In the genomic region with DNA sequence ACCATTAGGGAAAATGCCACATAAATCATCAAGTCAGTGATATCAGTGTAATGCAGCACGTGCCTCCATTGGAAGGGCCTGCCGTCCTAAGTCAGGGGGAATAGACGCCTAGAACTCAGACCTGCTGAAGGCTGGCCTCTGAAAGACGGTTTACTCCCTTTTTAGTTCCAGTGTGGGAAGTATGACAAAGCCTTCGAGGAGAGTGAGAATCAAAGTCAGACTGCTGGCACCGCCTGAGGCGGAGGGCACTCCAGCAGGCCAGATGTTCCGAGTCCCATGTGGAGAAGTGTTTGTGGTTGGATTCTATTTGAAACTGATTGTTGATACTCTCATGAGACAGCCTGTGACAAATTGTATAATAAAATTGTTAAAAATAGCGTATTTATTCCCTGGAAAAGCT, we compare ENCODE assay signal across 10 cellular contexts.
DNase-seq lines count a peak whose midpoint lies in the region; ATAC-seq and TF ChIP-seq lines count a peak whose summit lies in the region.
"Had no signal": no experiment of that assay in that cellular context is flagged by ENCODE, and none has a peak within 500 bp of the region (broad histone marks: within the 10 kb centered on the region; RNA-seq: fewer than 3 reads in every experiment).

No MANE protein-coding gene starts in this region.

- ATAC-seq in HG03432 (IDR thresholded peaks at IDR 0.05; ENCODE audit: unreplicated experiment) (no peak), left colon (no peak)
- ATAC-seq: activated CD8-positive, alpha-beta T cell treated with anti-CD3 and anti-CD28 coated beads for 36 hours had no signal

- H3K9me3 ChIP-seq in OCI-LY7 (ENCODE audit: low read length) = no peaks in the 10 kb centered on the region

- intact Hi-C loops in left colon (cut with DNase I, micrococcal nuclease) (no loop called here), OCI-LY7 (cut with micrococcal nuclease; ENCODE audit: unreplicated experiment) (no loop called here)

- H3K36me3 ChIP-seq in OCI-LY7 (ENCODE audit: insufficient read depth, low read length) = no peaks in the 10 kb centered on the region

- no peaks in the 10 kb centered on the region for H4K20me1 ChIP-seq in OCI-LY7 (ENCODE audit: insufficient read depth, low read length)

- in situ Hi-C loops in KBM-7 (cut with MboI; ENCODE audit: low pct_unique_long_range_greater_than_20kb, low sequenced_read_pairs) = no loop called here

- no TSS peak for BruUV-seq in OCI-LY7 (replicated peaks; lab: Mats Ljungman, UMichigan)

- H3K4me2 ChIP-seq in OCI-LY7 (ENCODE audit: low read length) = no peak overlapping the region

- no peaks in the 10 kb centered on the region for H3K9me2 ChIP-seq in OCI-LY7 (ENCODE audit: insufficient read depth, low read length)

- TF ChIP-seq CTCF in foreskin fibroblast (IDR thresholded peaks at IDR 0.05; ENCODE audit: low read depth, low read length) (no peak), OCI-LY7 (conservative IDR thresholded peaks at IDR 0.05; ENCODE audit: low read length) (no peak)

- DNase-seq in EL (peak; percentile 68), NCI-H2227 (lab: John Stamatoyannopoulos, UW; ENCODE audit: unreplicated experiment) (peak; percentile 56), foreskin fibroblast (peak; percentile 90 to 95), skeletal muscle cell (ENCODE audit: low read depth) (peak; percentile 9), KBM-7 (no peak), left colon (no peak), OCI-LY7 (ENCODE audit: low spot score) (no peak)
- DNase-seq: activated CD8-positive, alpha-beta T cell treated with anti-CD3 and anti-CD28 coated beads for 36 hours had no signal

- CTCF ChIA-PET in OCI-LY7 (lab: Charles Lee; ENCODE audit: unreplicated experiment) = no interaction called here

- no peak overlapping the region for H3K27ac ChIP-seq in OCI-LY7 (ENCODE audit: low read depth, low read length, poor library complexity, severe bottlenecking)
- H3K27ac ChIP-seq: HL-60 had no signal

- no peak overlapping the region for H2AFZ ChIP-seq in OCI-LY7 (ENCODE audit: low read length)

- POLR2A ChIA-PET in OCI-LY7 (lab: Charles Lee) = no interaction called here

- no peaks in the 10 kb centered on the region for H3K79me2 ChIP-seq in OCI-LY7 (ENCODE audit: insufficient read depth, low read depth, low read length)

- no peaks in the 10 kb centered on the region for H3K4me1 ChIP-seq in OCI-LY7 (ENCODE audit: insufficient read depth, low read length, poor library complexity, severe bottlenecking)

- H3K4me3 ChIP-seq in foreskin fibroblast (ENCODE audit: low read depth in 1 of 2, low read length in 2 of 2) (no peak overlapping the region), skeletal muscle cell (ENCODE audit: low read depth, low read length) (no peak overlapping the region), OCI-LY7 (ENCODE audit: low read depth, low read length, poor library complexity, severe bottlenecking) (no peak overlapping the region)

Comparison
In these comparisons a context has a peak if more than half of its experiments do, and no peak if none do; other contexts are left out.
1. DNase-seq: peak in EL (single experiment), NCI-H2227 (single experiment), foreskin fibroblast (2 of 2) and skeletal muscle cell (single experiment); none in KBM-7 (single experiment), left colon (0 of 2) and OCI-LY7 (single experiment).